8 cellular contexts compared by ENCODE assay signal in genomic region chr6:34425498-34426410, GRCh38. TPM values are rescaled to one million over a fixed set of nuclear protein-coding genes. Genes with fewer than 3 reads are reported as not detected.
A peak's percentile ranks its signal among the peaks of the same experiment; 100 is the strongest.
DNase-seq lines count a peak whose midpoint lies in the region; ATAC-seq and TF ChIP-seq lines count a peak whose summit lies in the region.

Gene RPS10, minus strand, starts transcription at chr6:34426069. Its CDS starts 848 bp downstream, at chr6:34425221.

- peak within 1 kb of the TSS; percentile 98 for H3K4me3 Mint-ChIP-seq in central memory CD8-positive, alpha-beta T cell

- H3K4me1 ChIP-seq in spleen = peaks cover 8 to 41% (median 28%) of the 10 kb centered on the region in 6 donors

- intact Hi-C loops in spleen (cut with DNase I; ENCODE audit: low total_unique reads) = no loop called here

- peaks cover 0 to under 1% (median 0%) of the 10 kb centered on the region in 8 donors for H3K9me3 ChIP-seq in spleen

- peak within 1 kb of the TSS; percentile 78 to 89 (median 85) for H3K27ac ChIP-seq in spleen

- peak; percentile 88 for ATAC-seq in GM19023 (IDR thresholded peaks at IDR 0.05; ENCODE audit: unreplicated experiment)
- ATAC-seq in HG03342 (IDR thresholded peaks at IDR 0.05; ENCODE audit: unreplicated experiment) = peak; percentile 84
- peak; percentile 95 for ATAC-seq in activated CD4-positive, CD25-positive, alpha-beta regulatory T cell treated with anti-CD3 and anti-CD28 coated beads, Interleukin-2, amount 50 U/mL, for 24 hours
- peak; percentile 91 for ATAC-seq in central memory CD8-positive, alpha-beta T cell (replicated peaks; ENCODE audit: extremely low read depth, poor library complexity, severe bottlenecking)

- H3K27ac Mint-ChIP-seq in central memory CD8-positive, alpha-beta T cell (ENCODE audit: low read depth) = peak within 1 kb of the TSS; percentile 97

- peaks cover 49% of the 10 kb centered on the region for H3K36me3 Mint-ChIP-seq in central memory CD8-positive, alpha-beta T cell (ENCODE audit: insufficient read depth)

- in situ Hi-C loops in ACHN (cut with HindIII; ENCODE audit: low pct_ligation_motif_present, low pct_unique_long_range_greater_than_20kb, low sequenced_read_pairs) = no loop called here

- H3K4me3 ChIP-seq in spleen = peak within 1 kb of the TSS; percentile 62 to 93 (median 71)

- peaks cover 15 to 43% (median 37%) of the 10 kb centered on the region in 6 donors for H3K36me3 ChIP-seq in spleen

- H3K27me3 Mint-ChIP-seq in central memory CD8-positive, alpha-beta T cell = no peaks in the 10 kb centered on the region

- peak; percentile 51 to 73 (median 55) for TF ChIP-seq POLR2A in spleen (IDR thresholded peaks at IDR 0.05)

- peaks cover 19% of the 10 kb centered on the region for H3K4me1 Mint-ChIP-seq in central memory CD8-positive, alpha-beta T cell

- DNase-seq in ACHN (peak; percentile 88), NCI-H460 (ENCODE audit: extremely low read depth, low read depth) (peak; percentile 81), inferior parietal cortex (ENCODE audit: extremely low spot score) (peak; percentile 92), spleen (peak; percentile 98)
- DNase-seq in central memory CD8-positive, alpha-beta T cell (ENCODE audit: low spot score in 2 of 2) = peak; percentile 81 to 83

- no peaks in the 10 kb centered on the region for H3K27me3 ChIP-seq in spleen (replicated peaks in 1 of 7)

- WGBS in spleen, 5 donors = 0 to 1% (median 0%) methylated on average over 35 to 58 of the region's 58 CpGs

- TF ChIP-seq CTCF in spleen (IDR thresholded peaks at IDR 0.05 in 8 of 11, conservative IDR thresholded peaks at IDR 0.05 in 3 of 11) = peak in 1 of 11 experiments; percentile 26

- H3K9me3 Mint-ChIP-seq in central memory CD8-positive, alpha-beta T cell = no peaks in the 10 kb centered on the region

RNA-seq across cellular contexts. Expression of gene RPS10, which starts in this region (rescaled TPM):
- 2,094 and 2,320 TPM in 2 replicates for total RNA-seq in NCI-H460 (2014; rRNA removed; shearing (Covaris generic))
- polyA plus RNA-seq in NCI-H460 (2014; cell fraction: nucleus; rRNA removed) = 2,582 and 3,830 TPM in 2 replicates
- 1,000 to 10,000 TPM; 1,033 to 2,189 (median 1,131) TPM for total RNA-seq in spleen
- polyA plus RNA-seq in spleen = 1,000 to 10,000 TPM; 3,993 to 4,934 (median 4,074) TPM

Comparison
In these comparisons a context has a peak if more than half of its experiments do, and no peak if none do; other contexts are left out.
1. Peak in every context shown above with its lines: DNase-seq, ATAC-seq, H3K4me3 ChIP-seq and H3K27ac ChIP-seq.